14 cellular contexts compared by ENCODE assay signal in genomic region chr7:26618898-26619297, GRCh38.
"Had no signal": no experiment of that assay in that cellular context is flagged by ENCODE, and none has a peak within 500 bp of the region (broad histone marks: within the 10 kb centered on the region; RNA-seq: fewer than 3 reads in every experiment).

No MANE protein-coding gene starts in this region.

- H3K27ac ChIP-seq: epithelial cell of prostate, stomach, testis, upper lobe of right lung, VCaP had no signal

- H3K4me1 ChIP-seq: stomach, testis, upper lobe of right lung had no signal

- H3K4me3 Mint-ChIP-seq: activated naive CD4-positive, alpha-beta T cell treated with anti-CD3 and anti-CD28 coated beads, Interleukin-2, amount 10 ng/mL, durations not matched to agents 7 days and 5 days; activated T-helper 17 cell treated with anti-CD3 and anti-CD28 coated beads, Interleukin-2, amount 50 U/mL, for 72 hours; effector memory CD8-positive, alpha-beta T cell; natural killer cell treated with Interleukin-12 subunit alpha and Interleukin-12 subunit beta and Interleukin-15 and Interleukin-18, amount 100 ng/mL, for 72 hours had no signal

- H3K4me3 ChIP-seq: stomach, testis, upper lobe of right lung had no signal

- H3K36me3 Mint-ChIP-seq: activated naive CD4-positive, alpha-beta T cell treated with anti-CD3 and anti-CD28 coated beads, Interleukin-2, amount 10 ng/mL, durations not matched to agents 7 days and 5 days; natural killer cell treated with Interleukin-12 subunit alpha and Interleukin-12 subunit beta and Interleukin-15 and Interleukin-18, amount 100 ng/mL, for 72 hours had no signal

- H3K27me3 ChIP-seq: stomach, testis, upper lobe of right lung had no signal

- ATAC-seq: activated T-helper 17 cell treated with anti-CD3 and anti-CD28 coated beads, Interleukin-2, amount 50 U/mL, for 72 hours; effector memory CD8-positive, alpha-beta T cell; natural killer cell treated with Interleukin-12 subunit alpha and Interleukin-12 subunit beta and Interleukin-15 and Interleukin-18, amount 100 ng/mL, for 72 hours; upper lobe of right lung had no signal

- H3K4me1 Mint-ChIP-seq: activated naive CD4-positive, alpha-beta T cell treated with anti-CD3 and anti-CD28 coated beads, Interleukin-2, amount 10 ng/mL, durations not matched to agents 7 days and 5 days; activated T-helper 17 cell treated with anti-CD3 and anti-CD28 coated beads, Interleukin-2, amount 50 U/mL, for 72 hours had no signal

- H3K27ac Mint-ChIP-seq: activated naive CD4-positive, alpha-beta T cell treated with anti-CD3 and anti-CD28 coated beads, Interleukin-2, amount 10 ng/mL, durations not matched to agents 7 days and 5 days; activated T-helper 17 cell treated with anti-CD3 and anti-CD28 coated beads, Interleukin-2, amount 50 U/mL, for 72 hours; effector memory CD8-positive, alpha-beta T cell; natural killer cell treated with Interleukin-12 subunit alpha and Interleukin-12 subunit beta and Interleukin-15 and Interleukin-18, amount 100 ng/mL, for 72 hours had no signal

- H3K9me3 Mint-ChIP-seq: activated naive CD4-positive, alpha-beta T cell treated with anti-CD3 and anti-CD28 coated beads, Interleukin-2, amount 10 ng/mL, durations not matched to agents 7 days and 5 days; activated T-helper 17 cell treated with anti-CD3 and anti-CD28 coated beads, Interleukin-2, amount 50 U/mL, for 72 hours; effector memory CD8-positive, alpha-beta T cell; natural killer cell treated with Interleukin-12 subunit alpha and Interleukin-12 subunit beta and Interleukin-15 and Interleukin-18, amount 100 ng/mL, for 72 hours had no signal

- H3K9me3 ChIP-seq: stomach, testis, upper lobe of right lung had no signal

- H3K36me3 ChIP-seq: stomach, upper lobe of right lung had no signal

- DNase-seq: activated CD4-positive, alpha-beta T cell treated with anti-CD3 and anti-CD28 coated beads, Interleukin-2, amount 50 U/mL, for 48 hours; activated naive CD4-positive, alpha-beta T cell treated with anti-CD3 and anti-CD28 coated beads, Interleukin-2, amount 10 ng/mL, durations not matched to agents 7 days and 5 days; dermis blood vessel endothelial cell; effector memory CD8-positive, alpha-beta T cell; foreskin melanocyte; mesendoderm; stimulated activated CD4-positive, alpha-beta T cell treated with anti-CD3 and anti-CD28 coated beads, Interleukin-1b, Interleukin-23, amount 100 ng/mL, for 48 hours; stomach; testis; upper lobe of right lung had no signal
